9 cellular contexts compared by ENCODE assay signal in genomic region chr2:43427032-43427424, GRCh38.
DNase-seq lines count a peak whose midpoint lies in the region; ATAC-seq and TF ChIP-seq lines count a peak whose summit lies in the region.
"Had no signal": no experiment of that assay in that cellular context is flagged by ENCODE, and none has a peak within 500 bp of the region (broad histone marks: within the 10 kb centered on the region; RNA-seq: fewer than 3 reads in every experiment).

No MANE protein-coding gene starts in this region.

- peaks cover 26% of the 10 kb centered on the region for H3K4me1 ChIP-seq in lower lobe of right lung
- peaks cover 0 to 17% (median 13%) of the 10 kb centered on the region in 4 donors for H3K4me1 ChIP-seq in upper lobe of left lung

- TF ChIP-seq CTCF in lower lobe of right lung (IDR thresholded peaks at IDR 0.05) (no peak), upper lobe of left lung (IDR thresholded peaks at IDR 0.05) (no peak)

- H3K4me3 Mint-ChIP-seq in activated naive CD4-positive, alpha-beta T cell treated with anti-CD3 and anti-CD28 coated beads, Interleukin-2, amount 10 ng/mL, durations not matched to agents 7 days and 5 days: peak overlapping the region; percentile 41
- peak overlapping the region; percentile 62 for H3K4me3 Mint-ChIP-seq in activated naive CD8-positive, alpha-beta T cell

- H3K27ac ChIP-seq in lower lobe of right lung (peak overlapping the region; percentile 39), upper lobe of left lung (peak overlapping the region; percentile 19 to 55 (median 28))
- H3K27ac ChIP-seq: SJCRH30 had no signal

- TF ChIP-seq POLR2A in upper lobe of left lung (IDR thresholded peaks at IDR 0.05): no peak

- H3K4me3 ChIP-seq in lower lobe of right lung (no peak overlapping the region), upper lobe of left lung (no peak overlapping the region)
- H3K4me3 ChIP-seq: SJCRH30 had no signal

- H3K4me1 Mint-ChIP-seq in activated naive CD4-positive, alpha-beta T cell treated with anti-CD3 and anti-CD28 coated beads, Interleukin-2, amount 10 ng/mL, durations not matched to agents 7 days and 5 days: peaks cover 43% of the 10 kb centered on the region
- H3K4me1 Mint-ChIP-seq in activated naive CD8-positive, alpha-beta T cell (ENCODE audit: low read depth): peaks cover 38% of the 10 kb centered on the region

- no peaks in the 10 kb centered on the region for H3K9me3 Mint-ChIP-seq in activated naive CD4-positive, alpha-beta T cell treated with anti-CD3 and anti-CD28 coated beads, Interleukin-2, amount 10 ng/mL, durations not matched to agents 7 days and 5 days
- no peaks in the 10 kb centered on the region for H3K9me3 Mint-ChIP-seq in activated naive CD8-positive, alpha-beta T cell (ENCODE audit: low read depth)

- no peak for DNase-seq in activated naive CD4-positive, alpha-beta T cell treated with anti-CD3 and anti-CD28 coated beads, Interleukin-2, amount 10 ng/mL, durations not matched to agents 7 days and 5 days
- no peak for DNase-seq in activated naive CD4-positive, alpha-beta T cell treated with anti-CD3 and anti-CD28 coated beads, Interleukin-2, amount 50 U/mL, for 16 hours
- DNase-seq in lower lobe of right lung (no peak), upper lobe of left lung (no peak), NCI-H187 treated with DMSO at 0.1 percent for 48 hours (lab: John Stamatoyannopoulos, UW) (no peak)

- ATAC-seq in lower lobe of right lung: no peak
- no peak for ATAC-seq in upper lobe of left lung (ENCODE audit: low FRiP score in 2 of 2)
- ATAC-seq in GM18502 (IDR thresholded peaks at IDR 0.05; ENCODE audit: poor library complexity, unreplicated experiment): no peak
- ATAC-seq in HG03196 (IDR thresholded peaks at IDR 0.05; ENCODE audit: unreplicated experiment): no peak

- peak overlapping the region; percentile 85 for H3K27ac Mint-ChIP-seq in activated naive CD4-positive, alpha-beta T cell treated with anti-CD3 and anti-CD28 coated beads, Interleukin-2, amount 10 ng/mL, durations not matched to agents 7 days and 5 days
- H3K27ac Mint-ChIP-seq in activated naive CD8-positive, alpha-beta T cell: peak overlapping the region; percentile 75

- intact Hi-C loops in lower lobe of right lung (cut with DNase I): no loop called here

- H3K27me3 Mint-ChIP-seq in activated naive CD4-positive, alpha-beta T cell treated with anti-CD3 and anti-CD28 coated beads, Interleukin-2, amount 10 ng/mL, durations not matched to agents 7 days and 5 days: no peaks in the 10 kb centered on the region
- no peaks in the 10 kb centered on the region for H3K27me3 Mint-ChIP-seq in activated naive CD8-positive, alpha-beta T cell

- CTCF ChIA-PET in activated naive CD4-positive, alpha-beta T cell treated with anti-CD3 and anti-CD28 coated beads, Interleukin-2, amount 10 ng/mL, durations not matched to agents 7 days and 5 days (lab: Charles Lee): interaction anchor here (0.8 to 1.2 kb wide), 3 partner anchors 9 to 257 kb away, joined by 3 read pairs; no protein-coding TSS in a partner anchor

- no peaks in the 10 kb centered on the region for H3K9me3 ChIP-seq in lower lobe of right lung
- no peaks in the 10 kb centered on the region for H3K9me3 ChIP-seq in upper lobe of left lung
- H3K9me3 ChIP-seq: SJCRH30 had no signal

- no peak for TF ChIP-seq EP300 in upper lobe of left lung (IDR thresholded peaks at IDR 0.05)

- 92 to 96% methylated on average over 8 of the region's 8 CpGs for WGBS in upper lobe of left lung, 2 donors

- H3K36me3 ChIP-seq in lower lobe of right lung (no peaks in the 10 kb centered on the region), upper lobe of left lung (no peaks in the 10 kb centered on the region)

- H3K27me3 ChIP-seq in lower lobe of right lung (ENCODE audit: low read depth) (no peaks in the 10 kb centered on the region), upper lobe of left lung (no peaks in the 10 kb centered on the region)
- H3K27me3 ChIP-seq: SJCRH30 had no signal

- peaks cover 33% of the 10 kb centered on the region for H3K36me3 Mint-ChIP-seq in activated naive CD4-positive, alpha-beta T cell treated with anti-CD3 and anti-CD28 coated beads, Interleukin-2, amount 10 ng/mL, durations not matched to agents 7 days and 5 days
- peaks cover 28% of the 10 kb centered on the region for H3K36me3 Mint-ChIP-seq in activated naive CD8-positive, alpha-beta T cell
